17 cellular contexts compared by ENCODE assay signal in genomic region chr7:78691584-78691983, GRCh38.
"Had no signal": no experiment of that assay in that cellular context is flagged by ENCODE, and none has a peak within 500 bp of the region (broad histone marks: within the 10 kb centered on the region; RNA-seq: fewer than 3 reads in every experiment).

No MANE protein-coding gene starts in this region.

- H3K9me3 ChIP-seq: body of pancreas, esophagus squamous epithelium, left lung, thoracic aorta, upper lobe of right lung had no signal

- DNase-seq: activated CD4-positive, alpha-beta T cell treated with anti-CD3 and anti-CD28 coated beads, Interleukin-2, amount 10 ng/mL, durations not matched to agents 7 days and 5 days; activated CD8-positive, alpha-beta memory T cell treated with anti-CD3 and anti-CD28 coated beads for 24 hours; activated gamma-delta T cell treated with Interleukin-2 at 50 U/mL for 16 hours; amygdala; body of pancreas; caudate nucleus; esophagus squamous epithelium; hypothalamus; kidney; left lung; mammary epithelial cell; naive thymus-derived CD4-positive, alpha-beta T cell; upper lobe of right lung had no signal

- H3K27ac ChIP-seq: body of pancreas, esophagus squamous epithelium, left lung, parathyroid adenoma, thoracic aorta, upper lobe of right lung had no signal

- H3K4me3 Mint-ChIP-seq: activated CD4-positive, alpha-beta T cell treated with anti-CD3 and anti-CD28 coated beads, Interleukin-2, amount 10 ng/mL, durations not matched to agents 7 days and 5 days; activated naive CD8-positive, alpha-beta T cell; naive thymus-derived CD4-positive, alpha-beta T cell; stimulated activated effector memory CD8-positive, alpha-beta T cell treated with anti-CD3 and anti-CD28 coated beads, Interleukin-12 subunit alpha, Interleukin-12 subunit beta, amount 100 ng/mL, for 72 hours had no signal

- H3K4me1 ChIP-seq: body of pancreas, esophagus squamous epithelium, left lung, parathyroid adenoma, upper lobe of right lung had no signal

- H3K36me3 Mint-ChIP-seq: activated naive CD8-positive, alpha-beta T cell; naive thymus-derived CD4-positive, alpha-beta T cell; stimulated activated effector memory CD8-positive, alpha-beta T cell treated with anti-CD3 and anti-CD28 coated beads, Interleukin-12 subunit alpha, Interleukin-12 subunit beta, amount 100 ng/mL, for 72 hours had no signal

- H3K4me3 ChIP-seq: body of pancreas, esophagus squamous epithelium, left lung, thoracic aorta, upper lobe of right lung had no signal

- H2AFZ ChIP-seq: parathyroid adenoma had no signal

- H3K9me3 Mint-ChIP-seq: activated CD4-positive, alpha-beta T cell treated with anti-CD3 and anti-CD28 coated beads, Interleukin-2, amount 10 ng/mL, durations not matched to agents 7 days and 5 days had no signal

- H3K4me1 Mint-ChIP-seq: activated CD4-positive, alpha-beta T cell treated with anti-CD3 and anti-CD28 coated beads, Interleukin-2, amount 10 ng/mL, durations not matched to agents 7 days and 5 days; naive thymus-derived CD4-positive, alpha-beta T cell; stimulated activated effector memory CD8-positive, alpha-beta T cell treated with anti-CD3 and anti-CD28 coated beads, Interleukin-12 subunit alpha, Interleukin-12 subunit beta, amount 100 ng/mL, for 72 hours had no signal

- H3K27ac Mint-ChIP-seq: activated CD4-positive, alpha-beta T cell treated with anti-CD3 and anti-CD28 coated beads, Interleukin-2, amount 10 ng/mL, durations not matched to agents 7 days and 5 days; activated naive CD8-positive, alpha-beta T cell; naive thymus-derived CD4-positive, alpha-beta T cell; stimulated activated effector memory CD8-positive, alpha-beta T cell treated with anti-CD3 and anti-CD28 coated beads, Interleukin-12 subunit alpha, Interleukin-12 subunit beta, amount 100 ng/mL, for 72 hours had no signal

- H3K79me2 ChIP-seq: parathyroid adenoma had no signal

- H3K27me3 ChIP-seq: body of pancreas, esophagus squamous epithelium, left lung, upper lobe of right lung had no signal

- H3K36me3 ChIP-seq: esophagus squamous epithelium, left lung, thoracic aorta, upper lobe of right lung had no signal

- H3K27me3 Mint-ChIP-seq: activated CD4-positive, alpha-beta T cell treated with anti-CD3 and anti-CD28 coated beads, Interleukin-2, amount 10 ng/mL, durations not matched to agents 7 days and 5 days; activated naive CD8-positive, alpha-beta T cell; naive thymus-derived CD4-positive, alpha-beta T cell had no signal

- ATAC-seq: body of pancreas; left lung; naive thymus-derived CD4-positive, alpha-beta T cell; stimulated activated effector memory CD8-positive, alpha-beta T cell treated with anti-CD3 and anti-CD28 coated beads, Interleukin-12 subunit alpha, Interleukin-12 subunit beta, amount 100 ng/mL, for 72 hours; upper lobe of right lung had no signal
